In genomic region chr14:105485720-105486332, GRCh38 we compare ENCODE assay signal across 7 cellular contexts. TPM values are rescaled to one million over a fixed set of nuclear protein-coding genes. Genes with fewer than 3 reads are reported as not detected.
DNase-seq lines count a peak whose midpoint lies in the region; ATAC-seq, FAIRE-seq and TF ChIP-seq lines count a peak whose summit lies in the region.

No MANE protein-coding gene starts in this region.

- intact Hi-C loops in HepG2 (cut with micrococcal nuclease; ENCODE audit: unreplicated experiment) (loop anchor here (5.0 kb wide), 1 partner anchor 74 kb away; no protein-coding TSS in a partner anchor), upper lobe of right lung (cut with DNase I) (no loop called here)

- TF ChIP-seq CTCF in HepG2 (CRISPR knock-in tag; IDR thresholded peaks at IDR 0.05) (peak; percentile 95), upper lobe of right lung (IDR thresholded peaks at IDR 0.05) (peak; percentile 45)

- no peaks in the 10 kb centered on the region for H4K20me1 ChIP-seq in HepG2 (ENCODE audit: insufficient read depth, low read length)

- H3K9ac ChIP-seq in HepG2 (ENCODE audit: insufficient read depth, low read depth, low read length), result peak overlapping the region; percentile 75

- no peak overlapping the region for H2AFZ ChIP-seq in HepG2 (ENCODE audit: low read length)

- no peaks in the 10 kb centered on the region for H3K9me3 ChIP-seq in HepG2 (ENCODE audit: low read length)
- H3K9me3 ChIP-seq in upper lobe of right lung, result no peaks in the 10 kb centered on the region

- BruUV-seq in HepG2 (replicated peaks; lab: Mats Ljungman, UMichigan), result no TSS peak

- H3K27ac ChIP-seq in HepG2 (ENCODE audit: extremely low read length, insufficient read depth, low read length) (no peak overlapping the region), upper lobe of right lung (peak overlapping the region; percentile 91)

- no peaks in the 10 kb centered on the region for H3K79me2 ChIP-seq in HepG2 (ENCODE audit: insufficient read depth, low read length)

- peaks cover 76% of the 10 kb centered on the region for H3K4me1 ChIP-seq in HepG2 (ENCODE audit: insufficient read depth, low read length)
- H3K4me1 ChIP-seq in upper lobe of right lung, result peaks cover 69% of the 10 kb centered on the region

- CTCF ChIA-PET in HepG2 (lab: Yijun Ruan, JAX; ENCODE audit: low intra/inter-chr PET ratio, low total read pairs), result interaction anchor here (1.6 to 1.7 kb wide), 2 partner anchors 37 to 115 kb away, joined by 6 to 13 read pairs; no protein-coding TSS in a partner anchor

- peak overlapping the region; percentile 57 to 76 (median 68) for H3K4me3 ChIP-seq in HepG2 (replicated peaks in 1 of 3; ENCODE audit: insufficient read depth in 1 of 3, low read depth in 2 of 3, low read length in 3 of 3)
- no peak overlapping the region for H3K4me3 ChIP-seq in upper lobe of right lung

- TF ChIP-seq RAD21 in HepG2 (CRISPR knock-in tag; IDR thresholded peaks at IDR 0.05), result peak; percentile 86

- WGBS in HepG2 (ENCODE audit: low lambda C conversion rate), result 0% methylated on average over 13 of the region's 21 CpGs

- peak; percentile 42 for ATAC-seq in HepG2
- no peak for ATAC-seq in upper lobe of right lung
- no peak for ATAC-seq in GM21390 (IDR thresholded peaks at IDR 0.05; ENCODE audit: unreplicated experiment)

- in situ Hi-C loops in HepG2 (cut with HindIII; ENCODE audit: extremely low pct_ligation_motif_present, low pct_unique_long_range_greater_than_20kb), result loop anchor here (5.0 kb wide), 2 partner anchors 41 to 109 kb away; partner anchors contain the start of gene TMEM121

- no peaks in the 10 kb centered on the region for H3K36me3 ChIP-seq in HepG2 (replicated peaks in 1 of 2; ENCODE audit: control insufficient read depth in 1 of 2, insufficient read depth in 2 of 2, low read length in 2 of 2)
- no peaks in the 10 kb centered on the region for H3K36me3 ChIP-seq in upper lobe of right lung

- peaks cover 2 to 32% of the 10 kb centered on the region in 2 experiments; a peak in 4 of 5 replicates for H3K27me3 ChIP-seq in HepG2 (ENCODE audit: control insufficient read depth in 1 of 2, insufficient read depth in 2 of 2, low read length in 2 of 2)
- H3K27me3 ChIP-seq in upper lobe of right lung, result no peaks in the 10 kb centered on the region

- POLR2A ChIA-PET in HepG2 (lab: Yijun Ruan, JAX), result interaction anchor here (0.8 to 1.1 kb wide), 4 partner anchors 9 to 87 kb away, joined by 3 read pairs; partner anchors contain the start of gene TEX22

- DNase-seq in GM18507 (ENCODE audit: extremely low spot score, insufficient read length, low read depth) (no peak), NCI-H774 (lab: John Stamatoyannopoulos, UW) (peak; percentile 27), amniotic epithelial cell (ENCODE audit: low read depth) (peak; percentile 17), HepG2 (ENCODE audit: low spot score) (peak; percentile 74), upper lobe of right lung (no peak), GOT3 (lab: John Stamatoyannopoulos, UW) (no peak)

- TF ChIP-seq EP300 in HepG2 (IDR thresholded peaks at IDR 0.05; ENCODE audit: low read depth in 2 of 2, low read length in 2 of 2) (no peak), HepG2 (CRISPR knock-in tag; IDR thresholded peaks at IDR 0.05; ENCODE audit: borderline replicate concordance) (no peak)

- peak; percentile 31 for FAIRE-seq in GM18507 (lab: Jason Lieb, UNC)
- FAIRE-seq in HepG2 (lab: Jason Lieb, UNC), result peak; percentile 66

- peak in 1 of 2 experiments; percentile 51; a peak in 1 of 4 replicates for TF ChIP-seq POLR2A in HepG2 (IDR thresholded peaks at IDR 0.05; ENCODE audit: insufficient read depth in 1 of 2, low read depth in 2 of 2, low read length in 2 of 2)

- peak overlapping the region; percentile 98 for H3K4me2 ChIP-seq in HepG2 (ENCODE audit: low read depth, low read length)

RNA-seq across cellular contexts. Expression of gene CRIP1, which starts 0.9 kb away (rescaled TPM):
- 53.9 and 59.7 TPM in 2 replicates for total RNA-seq in HepG2 (2016; rRNA removed; fragmentation: Illumina TruSeq; extraction: Trizol)
- 18.2 and 27.4 TPM in 2 replicates for total RNA-seq in HepG2 (2016; cell fraction: cytosol; rRNA removed; fragmentation: Illumina TruSeq; extraction: Trizol; ENCODE audit: low read depth)
- 53.1 and 55.2 TPM in 2 replicates for total RNA-seq in HepG2 (2016; cell fraction: insoluble cytoplasmic fraction; rRNA removed; fragmentation: Illumina TruSeq; extraction: Trizol)
- total RNA-seq in HepG2 (2016; cell fraction: membrane; rRNA removed; fragmentation: Illumina TruSeq; extraction: Trizol), result 23.1 and 27.8 TPM in 2 replicates
- 25.3 and 26.5 TPM in 2 replicates for total RNA-seq in HepG2 (2016; cell fraction: nucleus; rRNA removed; fragmentation: Illumina TruSeq; extraction: Trizol)
- 59.5 and 62.2 TPM in 2 replicates for polyA plus RNA-seq in HepG2 (2011; rRNA removed)
- polyA plus RNA-seq in HepG2 (2011; cell fraction: cytosol; rRNA removed), result 27.8 and 82.6 TPM in 2 replicates
- 47.3 and 55.5 TPM in 2 replicates for polyA plus RNA-seq in HepG2 (2011; cell fraction: nucleus; rRNA removed)
- 46.4 and 49.2 TPM in 2 replicates for polyA plus RNA-seq in HepG2 (2012)
- 85.4 and 115 TPM in 2 replicates for polyA plus RNA-seq in HepG2 (2016; cell fraction: cytosol; fragmentation: Illumina TruSeq; extraction: Trizol; ENCODE audit: low read depth)
- polyA plus RNA-seq in HepG2 (2016; cell fraction: insoluble cytoplasmic fraction; fragmentation: Illumina TruSeq; extraction: Trizol; ENCODE audit: low read depth), result 142 and 159 TPM in 2 replicates
- 67.3 and 82.2 TPM in 2 replicates for polyA plus RNA-seq in HepG2 (2016; cell fraction: membrane; fragmentation: Illumina TruSeq; extraction: Trizol; ENCODE audit: low read depth)
- polyA plus RNA-seq in HepG2 (2016; cell fraction: nucleus; fragmentation: Illumina TruSeq; extraction: Trizol; ENCODE audit: insufficient read depth, low read depth), result 136 and 137 TPM in 2 replicates
- polyA minus RNA-seq in HepG2 (2011; rRNA and poly(A)+ RNA removed; ENCODE audit: low replicate concordance), result 24.8 and 136 TPM in 2 replicates
- 20.6 and 28.4 TPM in 2 replicates for polyA minus RNA-seq in HepG2 (2011; cell fraction: cytosol; rRNA and poly(A)+ RNA removed)
- 4.7 and 11.8 TPM in 2 replicates for polyA minus RNA-seq in HepG2 (2011; cell fraction: nucleus; rRNA and poly(A)+ RNA removed)
- 96.2 TPM for total RNA-seq in upper lobe of right lung

RNA-seq across cellular contexts. Expression of gene TEDC1, which starts 5.2 kb away (rescaled TPM):
- 20.7 and 27.4 TPM in 2 replicates for total RNA-seq in HepG2 (2016; rRNA removed; fragmentation: Illumina TruSeq; extraction: Trizol)
- total RNA-seq in HepG2 (2016; cell fraction: cytosol; rRNA removed; fragmentation: Illumina TruSeq; extraction: Trizol; ENCODE audit: low read depth), result 9.2 and 10.3 TPM in 2 replicates
- total RNA-seq in HepG2 (2016; cell fraction: insoluble cytoplasmic fraction; rRNA removed; fragmentation: Illumina TruSeq; extraction: Trizol), result 21.2 and 28.4 TPM in 2 replicates
- total RNA-seq in HepG2 (2016; cell fraction: membrane; rRNA removed; fragmentation: Illumina TruSeq; extraction: Trizol), result 12.9 and 13.8 TPM in 2 replicates
- 15.9 and 16.8 TPM in 2 replicates for total RNA-seq in HepG2 (2016; cell fraction: nucleus; rRNA removed; fragmentation: Illumina TruSeq; extraction: Trizol)
- 5.7 and 7.3 TPM in 2 replicates for polyA plus RNA-seq in HepG2 (2011; rRNA removed)
- 4.1 and 10.9 TPM in 2 replicates for polyA plus RNA-seq in HepG2 (2011; cell fraction: cytosol; rRNA removed)
- 20.8 and 27.4 TPM in 2 replicates for polyA plus RNA-seq in HepG2 (2011; cell fraction: nucleus; rRNA removed)
- 4.5 and 5.0 TPM in 2 replicates for polyA plus RNA-seq in HepG2 (2012)
- polyA plus RNA-seq in HepG2 (2016; cell fraction: cytosol; fragmentation: Illumina TruSeq; extraction: Trizol; ENCODE audit: low read depth), result 5.8 and 6.5 TPM in 2 replicates
- polyA plus RNA-seq in HepG2 (2016; cell fraction: insoluble cytoplasmic fraction; fragmentation: Illumina TruSeq; extraction: Trizol; ENCODE audit: low read depth), result 20.9 and 21.6 TPM in 2 replicates
- polyA plus RNA-seq in HepG2 (2016; cell fraction: membrane; fragmentation: Illumina TruSeq; extraction: Trizol; ENCODE audit: low read depth), result 9.6 and 10.0 TPM in 2 replicates
- 36.1 and 37.5 TPM in 2 replicates for polyA plus RNA-seq in HepG2 (2016; cell fraction: nucleus; fragmentation: Illumina TruSeq; extraction: Trizol; ENCODE audit: insufficient read depth, low read depth)
- 12.1 and 23.1 TPM in 2 replicates for polyA minus RNA-seq in HepG2 (2011; rRNA and poly(A)+ RNA removed; ENCODE audit: low replicate concordance)
- 2.8 and 5.5 TPM in 2 replicates for polyA minus RNA-seq in HepG2 (2011; cell fraction: cytosol; rRNA and poly(A)+ RNA removed)
- 7.3 and 9.0 TPM in 2 replicates for polyA minus RNA-seq in HepG2 (2011; cell fraction: nucleus; rRNA and poly(A)+ RNA removed)
- total RNA-seq in upper lobe of right lung, result 7.9 TPM

RNA-seq across cellular contexts. Expression of gene CRIP2, which starts 11.2 kb away (rescaled TPM):
- total RNA-seq in HepG2 (2016; rRNA removed; fragmentation: Illumina TruSeq; extraction: Trizol), result 32.1 and 37.9 TPM in 2 replicates
- 22.2 and 30.3 TPM in 2 replicates for total RNA-seq in HepG2 (2016; cell fraction: cytosol; rRNA removed; fragmentation: Illumina TruSeq; extraction: Trizol; ENCODE audit: low read depth)
- total RNA-seq in HepG2 (2016; cell fraction: insoluble cytoplasmic fraction; rRNA removed; fragmentation: Illumina TruSeq; extraction: Trizol), result 29.1 and 37.9 TPM in 2 replicates
- 30.8 and 36.2 TPM in 2 replicates for total RNA-seq in HepG2 (2016; cell fraction: membrane; rRNA removed; fragmentation: Illumina TruSeq; extraction: Trizol)
- 14.7 and 15.4 TPM in 2 replicates for total RNA-seq in HepG2 (2016; cell fraction: nucleus; rRNA removed; fragmentation: Illumina TruSeq; extraction: Trizol)
- polyA plus RNA-seq in HepG2 (2011; rRNA removed), result 18.0 and 31.6 TPM in 2 replicates
- 18.1 and 57.4 TPM in 2 replicates for polyA plus RNA-seq in HepG2 (2011; cell fraction: cytosol; rRNA removed)
- 37.9 and 74.0 TPM in 2 replicates for polyA plus RNA-seq in HepG2 (2011; cell fraction: nucleus; rRNA removed)
- polyA plus RNA-seq in HepG2 (2012), result 3.6 and 7.4 TPM in 2 replicates
- polyA plus RNA-seq in HepG2 (2016; cell fraction: cytosol; fragmentation: Illumina TruSeq; extraction: Trizol; ENCODE audit: low read depth), result 34.0 and 41.4 TPM in 2 replicates
- 44.2 and 51.5 TPM in 2 replicates for polyA plus RNA-seq in HepG2 (2016; cell fraction: insoluble cytoplasmic fraction; fragmentation: Illumina TruSeq; extraction: Trizol; ENCODE audit: low read depth)
- 41.2 and 43.7 TPM in 2 replicates for polyA plus RNA-seq in HepG2 (2016; cell fraction: membrane; fragmentation: Illumina TruSeq; extraction: Trizol; ENCODE audit: low read depth)
- 39.7 and 41.0 TPM in 2 replicates for polyA plus RNA-seq in HepG2 (2016; cell fraction: nucleus; fragmentation: Illumina TruSeq; extraction: Trizol; ENCODE audit: insufficient read depth, low read depth)
- polyA minus RNA-seq in HepG2 (2011; rRNA and poly(A)+ RNA removed; ENCODE audit: low replicate concordance), result 21.4 and 23.6 TPM in 2 replicates
- 8.4 and 15.7 TPM in 2 replicates for polyA minus RNA-seq in HepG2 (2011; cell fraction: cytosol; rRNA and poly(A)+ RNA removed)
- 2.2 and 7.5 TPM in 2 replicates for polyA minus RNA-seq in HepG2 (2011; cell fraction: nucleus; rRNA and poly(A)+ RNA removed)
- 191 TPM for total RNA-seq in upper lobe of right lung

RNA-seq across cellular contexts. Expression of gene TMEM121, which starts 40.6 kb away (rescaled TPM):
- total RNA-seq in HepG2 (2016; rRNA removed; fragmentation: Illumina TruSeq; extraction: Trizol) (10.8 and 19.0 TPM in 2 replicates), upper lobe of right lung (1.5 TPM)
- 11.9 and 15.2 TPM in 2 replicates for total RNA-seq in HepG2 (2016; cell fraction: cytosol; rRNA removed; fragmentation: Illumina TruSeq; extraction: Trizol; ENCODE audit: low read depth)
- 12.1 and 17.9 TPM in 2 replicates for total RNA-seq in HepG2 (2016; cell fraction: insoluble cytoplasmic fraction; rRNA removed; fragmentation: Illumina TruSeq; extraction: Trizol)
- total RNA-seq in HepG2 (2016; cell fraction: membrane; rRNA removed; fragmentation: Illumina TruSeq; extraction: Trizol), result 21.1 and 26.4 TPM in 2 replicates
- 8.8 and 9.1 TPM in 2 replicates for total RNA-seq in HepG2 (2016; cell fraction: nucleus; rRNA removed; fragmentation: Illumina TruSeq; extraction: Trizol)
- 6.6 and 10.9 TPM in 2 replicates for polyA plus RNA-seq in HepG2 (2011; rRNA removed)
- 11.8 and 25.5 TPM in 2 replicates for polyA plus RNA-seq in HepG2 (2011; cell fraction: cytosol; rRNA removed)
- polyA plus RNA-seq in HepG2 (2011; cell fraction: nucleus; rRNA removed), result 16.5 and 16.6 TPM in 2 replicates
- polyA plus RNA-seq in HepG2 (2012), result 4.0 and 4.3 TPM in 2 replicates
- polyA plus RNA-seq in HepG2 (2016; cell fraction: cytosol; fragmentation: Illumina TruSeq; extraction: Trizol; ENCODE audit: low read depth), result 8.8 and 9.5 TPM in 2 replicates
- 8.7 and 9.4 TPM in 2 replicates for polyA plus RNA-seq in HepG2 (2016; cell fraction: insoluble cytoplasmic fraction; fragmentation: Illumina TruSeq; extraction: Trizol; ENCODE audit: low read depth)
- 13.5 TPM in 2 replicates for polyA plus RNA-seq in HepG2 (2016; cell fraction: membrane; fragmentation: Illumina TruSeq; extraction: Trizol; ENCODE audit: low read depth)
- polyA plus RNA-seq in HepG2 (2016; cell fraction: nucleus; fragmentation: Illumina TruSeq; extraction: Trizol; ENCODE audit: insufficient read depth, low read depth), result 12.3 and 13.5 TPM in 2 replicates
- polyA minus RNA-seq in HepG2 (2011; rRNA and poly(A)+ RNA removed; ENCODE audit: low replicate concordance), result 0.82 and 39.5 TPM in 2 replicates
- polyA minus RNA-seq in HepG2 (2011; cell fraction: cytosol; rRNA and poly(A)+ RNA removed), result 12.8 and 13.8 TPM in 2 replicates
- polyA minus RNA-seq in HepG2 (2011; cell fraction: nucleus; rRNA and poly(A)+ RNA removed), result 4.1 and 4.5 TPM in 2 replicates

Comparison
In these comparisons a context has a peak if more than half of its experiments do, and no peak if none do; other contexts are left out.
1. DNase-seq: peak in NCI-H774 (single experiment), amniotic epithelial cell (single experiment) and HepG2 (single experiment); none in GM18507 (single experiment), upper lobe of right lung (single experiment) and GOT3 (single experiment).